ENCODE assay signal across 16 cellular contexts in genomic region chr14:59282366-59282765, GRCh38.
DNase-seq lines count a peak whose midpoint lies in the region; ATAC-seq and TF ChIP-seq lines count a peak whose summit lies in the region.
"Had no signal": no experiment of that assay in that cellular context is flagged by ENCODE, and none has a peak within 500 bp of the region (broad histone marks: within the 10 kb centered on the region; RNA-seq: fewer than 3 reads in every experiment).

No MANE protein-coding gene starts in this region.

- TF ChIP-seq EP300 in gastroesophageal sphincter (IDR thresholded peaks at IDR 0.05), result no peak

- no peaks in the 10 kb centered on the region for H3K36me3 ChIP-seq in gastroesophageal sphincter
- H3K36me3 ChIP-seq: stomach had no signal

- H3K9me3 ChIP-seq in gastroesophageal sphincter, result no peaks in the 10 kb centered on the region
- H3K9me3 ChIP-seq: body of pancreas, stomach had no signal

- peaks cover 6 to 59% (median 11%) of the 10 kb centered on the region in 3 donors for H3K4me1 ChIP-seq in gastroesophageal sphincter
- H3K4me1 ChIP-seq: body of pancreas had no signal

- TF ChIP-seq CTCF in gastroesophageal sphincter (IDR thresholded peaks at IDR 0.05), result no peak

- ATAC-seq in gastroesophageal sphincter, result peak; percentile 6
- no peak for ATAC-seq in HG03354 (IDR thresholded peaks at IDR 0.05; ENCODE audit: poor library complexity, severe bottlenecking, unreplicated experiment)
- ATAC-seq: body of pancreas had no signal

- H3K27ac ChIP-seq in gastroesophageal sphincter, result peak overlapping the region in 2 of 4 donors; percentile 12 to 40
- H3K27ac ChIP-seq: body of pancreas, stomach had no signal

- DNase-seq in CD1c-positive myeloid dendritic cell (ENCODE audit: extremely low spot score) (peak; percentile 20), HS-5 (ENCODE audit: low read depth) (peak; percentile 86), amniotic epithelial cell (ENCODE audit: low read depth) (peak; percentile 91), ACHN (no peak), NCI-H526 (lab: John Stamatoyannopoulos, UW) (no peak), T-helper 9 cell (no peak)
- DNase-seq: activated B cell treated with CpG ODN at 0.5 μM for 24 hours; activated gamma-delta T cell treated with Interleukin-2 at 50 U/mL for 16 hours; body of pancreas; DMS79 treated with DMSO at 0.1 percent for 48 hours; effector CD4-positive, alpha-beta T cell; heart left ventricle; NCI-H1105 treated with DMSO at 0.1 percent for 48 hours; stomach had no signal

- no peak overlapping the region for H3K4me3 ChIP-seq in gastroesophageal sphincter
- H3K4me3 ChIP-seq: body of pancreas, heart left ventricle, stomach had no signal

- no peaks in the 10 kb centered on the region for H3K27me3 ChIP-seq in gastroesophageal sphincter
- H3K27me3 ChIP-seq: body of pancreas, heart left ventricle, stomach had no signal

- in situ Hi-C loops in ACHN (cut with HindIII; ENCODE audit: low pct_ligation_motif_present, low pct_unique_long_range_greater_than_20kb, low sequenced_read_pairs), result no loop called here

- 74 to 83% methylated on average over 3 of the region's 3 CpGs for WGBS in gastroesophageal sphincter (ENCODE audit: low coverage in 1 of 2), 2 donors

- no peak for TF ChIP-seq POLR2A in gastroesophageal sphincter (IDR thresholded peaks at IDR 0.05)

Comparison
In these comparisons a context has a peak if more than half of its experiments do, and no peak if none do; other contexts are left out.
1. DNase-seq: peak in CD1c-positive myeloid dendritic cell (single experiment), HS-5 (single experiment) and amniotic epithelial cell (single experiment); none in ACHN (single experiment), NCI-H526 (0 of 2) and T-helper 9 cell (single experiment).